22 cellular contexts compared by ENCODE assay signal in the genomic region with DNA sequence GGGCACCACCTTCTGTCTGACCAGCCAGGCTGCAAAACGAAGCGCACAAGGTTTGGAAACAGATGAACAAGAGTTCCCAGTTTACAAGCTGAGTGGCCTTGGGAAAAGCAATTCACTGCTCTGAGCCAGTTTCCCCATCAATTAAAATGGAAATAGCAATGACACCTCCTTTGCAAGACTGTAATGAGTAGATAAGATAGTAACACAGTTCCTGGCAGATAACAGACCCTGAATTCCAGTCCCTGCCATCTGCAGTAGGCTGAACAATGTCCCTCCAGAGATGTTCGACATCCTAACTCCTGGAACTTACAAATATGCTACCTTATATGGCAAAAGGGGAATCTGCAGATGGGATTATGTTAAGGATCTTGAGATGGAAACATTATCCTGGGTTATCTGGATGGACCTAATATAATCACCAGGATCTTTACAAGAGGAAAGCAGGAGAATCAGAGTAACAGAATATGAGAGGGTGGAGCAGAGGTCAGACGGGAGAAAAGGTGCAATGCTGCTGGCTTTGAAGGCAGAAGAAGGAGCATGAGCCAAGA.
"Had no signal": no experiment of that assay in that cellular context is flagged by ENCODE, and none has a peak within 500 bp of the region (broad histone marks: within the 10 kb centered on the region; RNA-seq: fewer than 3 reads in every experiment).

No MANE protein-coding gene starts in this region.

- H3K27ac ChIP-seq: esophagus squamous epithelium, foreskin keratinocyte, hepatocyte, left ventricle myocardium inferior, lower lobe of right lung, upper lobe of right lung, vagina had no signal

- H3K27me3 Mint-ChIP-seq: effector memory CD8-positive, alpha-beta T cell; memory B cell; naive B cell; stimulated activated memory B cell treated with anti-CD40 and anti-IgM and Interleukin-4, amounts not matched to agents 10 μg/mL and 1 μg/mL and 100 μg/mL, for 72 hours; stimulated activated naive CD8-positive, alpha-beta T cell treated with anti-CD3 and anti-CD28 coated beads, Interleukin-15, Interleukin-2, amounts not matched to agents 100 ng/mL and 50 ng/mL, for 24 hours had no signal

- DNase-seq: effector memory CD8-positive, alpha-beta T cell; esophagus squamous epithelium; foreskin keratinocyte; head of caudate nucleus; kidney; left cardiac atrium; left ventricle myocardium inferior; lower lobe of right lung; naive B cell; posterior cingulate gyrus; spleen; stimulated activated CD4-positive, alpha-beta T cell treated with anti-CD3 and anti-CD28 coated beads, Interleukin-15, amount 100 ng/mL, for 24 hours; stimulated activated CD4-positive, alpha-beta T cell treated with anti-CD3 and anti-CD28 coated beads, Interleukin-1b, Interleukin-23, amount 100 ng/mL, for 48 hours; stimulated activated CD4-positive, alpha-beta T cell treated with anti-CD3 and anti-CD28 coated beads, Interleukin-4, amount 100 ng/mL, for 24 hours; upper lobe of right lung had no signal

- H3K4me1 ChIP-seq: esophagus squamous epithelium, foreskin keratinocyte, lower lobe of right lung, upper lobe of right lung, vagina had no signal

- H3K4me3 ChIP-seq: esophagus squamous epithelium, hepatocyte, left ventricle myocardium inferior, lower lobe of right lung, spleen, tibial nerve, upper lobe of right lung, vagina had no signal

- H3K9me3 ChIP-seq: esophagus squamous epithelium, left ventricle myocardium inferior, lower lobe of right lung, spleen, tibial nerve, upper lobe of right lung, vagina had no signal

- H3K27me3 ChIP-seq: esophagus squamous epithelium, foreskin keratinocyte, hepatocyte, spleen, tibial nerve, upper lobe of right lung, vagina had no signal

- H3K9me3 Mint-ChIP-seq: effector memory CD8-positive, alpha-beta T cell; memory B cell; nephron; stimulated activated naive CD8-positive, alpha-beta T cell treated with anti-CD3 and anti-CD28 coated beads, Interleukin-15, Interleukin-2, amounts not matched to agents 100 ng/mL and 50 ng/mL, for 24 hours had no signal

- H3K27ac Mint-ChIP-seq: effector memory CD8-positive, alpha-beta T cell; memory B cell; naive B cell; nephron; stimulated activated memory B cell treated with anti-CD40 and anti-IgM and Interleukin-4, amounts not matched to agents 10 μg/mL and 1 μg/mL and 100 μg/mL, for 72 hours; stimulated activated naive CD8-positive, alpha-beta T cell treated with anti-CD3 and anti-CD28 coated beads, Interleukin-15, Interleukin-2, amounts not matched to agents 100 ng/mL and 50 ng/mL, for 24 hours had no signal

- H3K4me1 Mint-ChIP-seq: memory B cell; nephron; stimulated activated memory B cell treated with anti-CD40 and anti-IgM and Interleukin-4, amounts not matched to agents 10 μg/mL and 1 μg/mL and 100 μg/mL, for 72 hours had no signal

- H3K4me3 Mint-ChIP-seq: effector memory CD8-positive, alpha-beta T cell; memory B cell; nephron; stimulated activated memory B cell treated with anti-CD40 and anti-IgM and Interleukin-4, amounts not matched to agents 10 μg/mL and 1 μg/mL and 100 μg/mL, for 72 hours; stimulated activated naive CD8-positive, alpha-beta T cell treated with anti-CD3 and anti-CD28 coated beads, Interleukin-15, Interleukin-2, amounts not matched to agents 100 ng/mL and 50 ng/mL, for 24 hours had no signal
